Comparison of ENCODE assay signal across 8 cellular contexts in the genomic region with DNA sequence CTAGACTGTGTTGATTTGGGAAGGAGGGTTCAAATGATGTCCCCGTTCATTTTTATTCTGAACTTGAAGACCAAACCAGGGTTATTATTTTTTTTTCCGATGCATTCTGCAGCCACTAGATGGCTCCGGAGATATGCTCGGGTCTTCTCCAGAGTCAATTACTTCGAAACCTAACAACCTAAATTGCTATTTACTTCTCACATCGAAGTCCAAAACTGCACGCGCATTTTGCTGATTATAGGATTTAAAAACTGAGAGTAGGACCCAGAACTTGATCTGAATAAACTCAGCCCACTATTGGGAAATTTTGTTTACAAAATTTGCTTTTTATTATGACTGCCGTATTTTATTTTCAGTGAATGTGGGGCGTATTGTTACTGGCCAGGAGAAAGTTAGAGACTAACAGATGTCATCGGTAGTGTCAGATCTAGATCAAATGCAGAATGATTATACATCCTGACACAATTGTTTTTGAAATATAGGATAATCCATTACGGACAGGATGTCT.
DNase-seq lines count a peak whose midpoint lies in the region; ATAC-seq and TF ChIP-seq lines count a peak whose summit lies in the region.

No MANE protein-coding gene starts in this region.

- no peaks in the 10 kb centered on the region for H3K9me3 ChIP-seq in Panc1 (ENCODE audit: control insufficient read depth, insufficient read depth, low read depth, low read length)

- no peaks in the 10 kb centered on the region for H3K36me3 Mint-ChIP-seq in Calu3 (ENCODE audit: insufficient read depth, unreplicated experiment)

- no peaks in the 10 kb centered on the region for H3K27me3 Mint-ChIP-seq in Calu3 (ENCODE audit: unreplicated experiment)

- intact Hi-C loops in Calu3 (cut with micrococcal nuclease; ENCODE audit: unreplicated experiment) (loop anchor here (5.0 kb wide), 2 partner anchors 306 to 1819 kb away; no protein-coding TSS in a partner anchor), Panc1 (cut with micrococcal nuclease; ENCODE audit: unreplicated experiment) (no loop called here)

- peaks cover 10% of the 10 kb centered on the region for H3K9me3 Mint-ChIP-seq in Calu3 (ENCODE audit: low read depth, unreplicated experiment)

- H3K27ac Mint-ChIP-seq in Calu3 (ENCODE audit: unreplicated experiment): no peak overlapping the region

- no peak overlapping the region for H3K4me3 Mint-ChIP-seq in Calu3 (ENCODE audit: low read depth, unreplicated experiment)

- TF ChIP-seq CTCF in Calu3 (IDR thresholded peaks at IDR 0.05; ENCODE audit: unreplicated experiment): no peak
- TF ChIP-seq CTCF in Panc1 (IDR thresholded peaks at IDR 0.05): peak; percentile 80

- no peak overlapping the region for H3K27ac ChIP-seq in Panc1 (ENCODE audit: low read length)

- H3K27me3 ChIP-seq in Panc1 (ENCODE audit: control insufficient read depth, insufficient read depth, low read length): no peaks in the 10 kb centered on the region; the same call in 1 of the 2 replicates

- H3K4me1 ChIP-seq in Panc1 (ENCODE audit: control insufficient read depth, insufficient read depth, low read length): no peaks in the 10 kb centered on the region

- POLR2A ChIA-PET in Panc1 (lab: Charles Lee): no interaction called here

- no peaks in the 10 kb centered on the region for H3K4me1 Mint-ChIP-seq in Calu3 (ENCODE audit: low read depth, unreplicated experiment)

- ATAC-seq in Panc1 (peak; percentile 58; the same call in 1 of the 2 replicates), GM19023 (IDR thresholded peaks at IDR 0.05; ENCODE audit: unreplicated experiment) (no peak), HG03378 (IDR thresholded peaks at IDR 0.05; ENCODE audit: unreplicated experiment) (no peak), HG02759 (IDR thresholded peaks at IDR 0.05; ENCODE audit: unreplicated experiment) (no peak)

- CTCF ChIA-PET in Calu3 (lab: Charles Lee): interaction anchor here (0.6 to 1.0 kb wide), 2 partner anchors 1818 kb away, joined by 3 to 4 read pairs; no protein-coding TSS in a partner anchor
- CTCF ChIA-PET in Panc1 (lab: Charles Lee): interaction anchor here (0.6 kb wide), 1 partner anchor 800 kb away, joined by 11 read pairs; no protein-coding TSS in a partner anchor

- in situ Hi-C loops in Panc1 (cut with HindIII; ENCODE audit: low pct_unique_long_range_greater_than_20kb, low sequenced_read_pairs): no loop called here

- H3K36me3 ChIP-seq in Panc1 (ENCODE audit: control insufficient read depth, insufficient read depth, low read length): no peaks in the 10 kb centered on the region

- BruUV-seq in Calu3 (replicated peaks; lab: Mats Ljungman, UMichigan) (no TSS peak), Panc1 (replicated peaks; lab: Mats Ljungman, UMichigan) (no TSS peak)

- peak; percentile 1 for DNase-seq in Calu3
- peak; percentile 76 for DNase-seq in HCEC 1CT
- peak; percentile 39 for DNase-seq in Panc1 (ENCODE audit: low read depth, low spot score)
- DNase-seq in dermis microvascular lymphatic vessel endothelial cell (ENCODE audit: low read depth in 2 of 2): peak; percentile 15 to 42
- DNase-seq in mucosa of gallbladder (ENCODE audit: low spot score): peak; percentile 33

- peak overlapping the region; percentile 22 to 40 for H3K4me3 ChIP-seq in Panc1 (ENCODE audit: low read depth in 2 of 2, low read length in 2 of 2)

Comparison
In these comparisons a context has a peak if more than half of its experiments do, and no peak if none do; other contexts are left out.
1. DNase-seq: peak in every context shown above with its lines; median percentile 76 in HCEC 1CT; 39 in Panc1; 33 in mucosa of gallbladder; 28 in dermis microvascular lymphatic vessel endothelial cell; 1 in Calu3.